Comparison of ENCODE assay signal across 8 cellular contexts in the genomic region with DNA sequence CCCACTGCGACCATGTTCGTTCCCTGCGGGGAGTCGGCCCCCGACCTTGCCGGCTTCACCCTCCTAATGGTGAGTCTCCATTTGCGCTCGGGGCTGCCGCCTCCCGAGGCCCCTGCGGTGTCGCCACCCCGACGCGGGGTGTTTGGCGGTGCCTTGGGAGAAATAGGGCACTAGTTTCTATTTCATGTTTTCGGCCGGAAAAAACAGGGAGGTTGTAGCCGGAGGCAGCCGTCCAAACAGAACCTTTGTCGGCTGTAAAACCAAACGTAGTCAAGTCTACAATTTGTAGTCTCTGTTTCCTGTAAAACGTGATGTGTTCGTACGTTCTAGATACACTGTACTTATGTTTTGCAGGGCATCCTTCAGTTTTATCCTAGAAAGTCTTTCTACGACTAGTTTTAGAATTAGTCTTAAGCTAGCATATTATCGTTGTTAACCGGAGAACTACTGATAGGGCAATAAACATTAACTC. TPM values are rescaled to one million over a fixed set of nuclear protein-coding genes. Genes with fewer than 3 reads are reported as not detected.
DNase-seq lines count a peak whose midpoint lies in the region; ATAC-seq and TF ChIP-seq lines count a peak whose summit lies in the region.

No MANE protein-coding gene starts in this region.

- H3K4me3 ChIP-seq in GM12865 (ENCODE audit: low read depth, low read length) (peak overlapping the region; percentile 94), mesodermal cell (ENCODE audit: extremely low read depth, insufficient read depth, low read length, poor library complexity, severe bottlenecking) (peak overlapping the region; percentile 99)

- DNase-seq in GM12865 (ENCODE audit: low read depth) (no peak), epidermal melanocyte (ENCODE audit: insufficient read length, low spot score) (no peak), GM13977 (ENCODE audit: low spot score) (no peak), iPS-NIHi11 (ENCODE audit: low spot score) (no peak), activated gamma-delta T cell treated with Interleukin-2 at 50 U/mL for 16 hours (no peak)

- H3K4me1 Mint-ChIP-seq in brain = peaks cover 63% of the 10 kb centered on the region

- H3K4me3 Mint-ChIP-seq in brain = peak overlapping the region; percentile 94 to 98 (median 97)

- 0 to 1% methylated on average over 16 to 17 of the region's 28 CpGs for WGBS in mesodermal cell (ENCODE audit: insufficient coverage in 2 of 2), 2 experiments

- H3K9me3 ChIP-seq in mesodermal cell (ENCODE audit: control insufficient read depth, low read length) = no peaks in the 10 kb centered on the region

- no peak for TF ChIP-seq CTCF in GM12865 (IDR thresholded peaks at IDR 0.05; ENCODE audit: insufficient read depth, low read depth, low read length, missing control alignments)
- no peak for TF ChIP-seq CTCF in brain (conservative IDR thresholded peaks at IDR 0.05)
- no peak for TF ChIP-seq CTCF in GM13977 (IDR thresholded peaks at IDR 0.05; ENCODE audit: extremely low read depth, insufficient read depth, missing control alignments)

- peak overlapping the region; percentile 95 to 100 (median 97) for H3K27ac Mint-ChIP-seq in brain

- H3K27me3 Mint-ChIP-seq in brain = peaks cover 13% of the 10 kb centered on the region

- peaks cover 34% of the 10 kb centered on the region for H3K36me3 Mint-ChIP-seq in brain

- in situ Hi-C loops in GM13977 (cut with MboI; ENCODE audit: low pct_unique_long_range_greater_than_20kb, low sequenced_read_pairs, unreplicated experiment) = no loop called here

- peaks cover 4% of the 10 kb centered on the region for H3K4me1 ChIP-seq in mesodermal cell (ENCODE audit: control insufficient read depth, insufficient read depth, low read length, poor library complexity, severe bottlenecking)

- ATAC-seq in HG03159 (IDR thresholded peaks at IDR 0.05; ENCODE audit: unreplicated experiment) = peak; percentile 39

- H3K27ac ChIP-seq in mesodermal cell (ENCODE audit: low read depth, low read length, severe bottlenecking) = peak overlapping the region; percentile 100

- H3K9me3 Mint-ChIP-seq in brain = peaks cover 0 to 12% (median 4%) of the 10 kb centered on the region in 5 experiments

- H3K36me3 ChIP-seq in mesodermal cell (ENCODE audit: control insufficient read depth, insufficient read depth, low read length) = peaks cover 38% of the 10 kb centered on the region

RNA-seq across cellular contexts. Expression of a gene that starts 0.3 kb away (rescaled TPM):
- polyA plus RNA-seq in brain (ENCODE audit: insufficient read depth, low read depth, low replicate concordance) = 121 TPM
- 114 TPM for polyA plus RNA-seq in mesodermal cell (2013, experiment 1 of 2)
- polyA plus RNA-seq in mesodermal cell (2013, experiment 2 of 2) = 127 TPM

RNA-seq across cellular contexts. Expression of a gene that starts 0.6 kb away (rescaled TPM):
- 7.2 TPM for polyA plus RNA-seq in brain (ENCODE audit: insufficient read depth, low read depth, low replicate concordance)
- 15.4 TPM for polyA plus RNA-seq in mesodermal cell (2013, experiment 1 of 2)
- polyA plus RNA-seq in mesodermal cell (2013, experiment 2 of 2) = 14.0 TPM

RNA-seq across cellular contexts. Expression of a gene that starts 45.2 kb away (rescaled TPM):
- 14.4 TPM for polyA plus RNA-seq in brain (ENCODE audit: insufficient read depth, low read depth, low replicate concordance)
- polyA plus RNA-seq in mesodermal cell (2013, experiment 1 of 2) = 16.2 TPM
- 19.0 TPM for polyA plus RNA-seq in mesodermal cell (2013, experiment 2 of 2)
